1 cellular context compared by ENCODE assay signal in the genomic region with DNA sequence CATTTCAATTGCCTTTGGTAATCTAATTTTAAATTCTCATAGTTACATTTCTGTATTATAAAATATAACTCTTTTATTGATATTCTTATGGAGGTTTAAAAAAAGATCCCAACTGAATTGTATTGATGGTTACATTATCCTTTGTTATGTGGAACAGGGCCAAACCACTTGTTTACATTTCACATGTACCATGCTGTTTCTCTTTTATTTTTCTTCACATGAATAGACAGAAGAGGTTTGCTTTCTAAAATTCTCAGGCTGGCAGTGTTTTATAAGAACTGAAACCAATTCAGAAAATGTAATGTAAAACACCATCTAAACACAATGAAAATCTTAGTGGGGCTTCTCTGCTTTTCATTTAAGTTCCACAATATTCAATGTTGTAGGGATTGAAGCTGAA.
TF ChIP-seq lines count a peak whose summit lies in the region.

No MANE protein-coding gene starts in this region.

TF ChIP-seq in GM23338, 12 proteins besides CTCF, POLR2A, EP300 and RAD21 (continued from another document):
- TF ChIP-seq, protein P1, sequence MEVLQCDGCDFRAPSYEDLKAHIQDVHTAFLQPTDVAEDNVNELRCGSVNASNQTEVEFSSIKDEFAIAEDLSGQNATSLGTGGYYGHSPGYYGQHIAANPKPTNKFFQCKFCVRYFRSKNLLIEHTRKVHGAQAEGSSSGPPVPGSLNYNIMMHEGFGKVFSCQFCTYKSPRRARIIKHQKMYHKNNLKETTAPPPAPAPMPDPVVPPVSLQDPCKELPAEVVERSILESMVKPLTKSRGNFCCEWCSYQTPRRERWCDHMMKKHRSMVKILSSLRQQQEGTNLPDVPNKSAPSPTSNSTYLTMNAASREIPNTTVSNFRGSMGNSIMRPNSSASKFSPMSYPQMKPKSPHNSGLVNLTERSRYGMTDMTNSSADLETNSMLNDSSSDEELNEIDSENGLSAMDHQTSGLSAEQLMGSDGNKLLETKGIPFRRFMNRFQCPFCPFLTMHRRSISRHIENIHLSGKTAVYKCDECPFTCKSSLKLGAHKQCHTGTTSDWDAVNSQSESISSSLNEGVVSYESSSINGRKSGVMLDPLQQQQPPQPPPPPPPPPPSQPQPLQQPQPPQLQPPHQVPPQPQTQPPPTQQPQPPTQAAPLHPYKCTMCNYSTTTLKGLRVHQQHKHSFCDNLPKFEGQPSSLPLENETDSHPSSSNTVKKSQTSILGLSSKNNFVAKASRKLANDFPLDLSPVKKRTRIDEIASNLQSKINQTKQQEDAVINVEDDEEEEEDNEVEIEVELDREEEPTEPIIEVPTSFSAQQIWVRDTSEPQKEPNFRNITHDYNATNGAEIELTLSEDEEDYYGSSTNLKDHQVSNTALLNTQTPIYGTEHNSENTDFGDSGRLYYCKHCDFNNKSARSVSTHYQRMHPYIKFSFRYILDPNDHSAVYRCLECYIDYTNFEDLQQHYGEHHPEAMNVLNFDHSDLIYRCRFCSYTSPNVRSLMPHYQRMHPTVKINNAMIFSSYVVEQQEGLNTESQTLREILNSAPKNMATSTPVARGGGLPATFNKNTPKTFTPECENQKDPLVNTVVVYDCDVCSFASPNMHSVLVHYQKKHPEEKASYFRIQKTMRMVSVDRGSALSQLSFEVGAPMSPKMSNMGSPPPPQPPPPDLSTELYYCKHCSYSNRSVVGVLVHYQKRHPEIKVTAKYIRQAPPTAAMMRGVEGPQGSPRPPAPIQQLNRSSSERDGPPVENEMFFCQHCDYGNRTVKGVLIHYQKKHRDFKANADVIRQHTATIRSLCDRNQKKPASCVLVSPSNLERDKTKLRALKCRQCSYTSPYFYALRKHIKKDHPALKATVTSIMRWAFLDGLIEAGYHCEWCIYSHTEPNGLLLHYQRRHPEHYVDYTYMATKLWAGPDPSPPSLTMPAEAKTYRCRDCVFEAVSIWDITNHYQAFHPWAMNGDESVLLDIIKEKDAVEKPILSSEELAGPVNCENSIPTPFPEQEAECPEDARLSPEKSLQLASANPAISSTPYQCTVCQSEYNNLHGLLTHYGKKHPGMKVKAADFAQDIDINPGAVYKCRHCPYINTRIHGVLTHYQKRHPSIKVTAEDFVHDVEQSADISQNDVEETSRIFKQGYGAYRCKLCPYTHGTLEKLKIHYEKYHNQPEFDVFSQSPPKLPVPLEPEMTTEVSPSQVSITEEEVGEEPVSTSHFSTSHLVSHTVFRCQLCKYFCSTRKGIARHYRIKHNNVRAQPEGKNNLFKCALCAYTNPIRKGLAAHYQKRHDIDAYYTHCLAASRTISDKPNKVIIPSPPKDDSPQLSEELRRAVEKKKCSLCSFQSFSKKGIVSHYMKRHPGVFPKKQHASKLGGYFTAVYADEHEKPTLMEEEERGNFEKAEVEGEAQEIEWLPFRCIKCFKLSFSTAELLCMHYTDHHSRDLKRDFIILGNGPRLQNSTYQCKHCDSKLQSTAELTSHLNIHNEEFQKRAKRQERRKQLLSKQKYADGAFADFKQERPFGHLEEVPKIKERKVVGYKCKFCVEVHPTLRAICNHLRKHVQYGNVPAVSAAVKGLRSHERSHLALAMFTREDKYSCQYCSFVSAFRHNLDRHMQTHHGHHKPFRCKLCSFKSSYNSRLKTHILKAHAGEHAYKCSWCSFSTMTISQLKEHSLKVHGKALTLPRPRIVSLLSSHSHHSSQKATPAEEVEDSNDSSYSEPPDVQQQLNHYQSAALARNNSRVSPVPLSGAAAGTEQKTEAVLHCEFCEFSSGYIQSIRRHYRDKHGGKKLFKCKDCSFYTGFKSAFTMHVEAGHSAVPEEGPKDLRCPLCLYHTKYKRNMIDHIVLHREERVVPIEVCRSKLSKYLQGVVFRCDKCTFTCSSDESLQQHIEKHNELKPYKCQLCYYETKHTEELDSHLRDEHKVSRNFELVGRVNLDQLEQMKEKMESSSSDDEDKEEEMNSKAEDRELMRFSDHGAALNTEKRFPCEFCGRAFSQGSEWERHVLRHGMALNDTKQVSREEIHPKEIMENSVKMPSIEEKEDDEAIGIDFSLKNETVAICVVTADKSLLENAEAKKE (CRISPR knock-in tag; IDR thresholded peaks at IDR 0.05): no peak
- TF ChIP-seq, protein P2, sequence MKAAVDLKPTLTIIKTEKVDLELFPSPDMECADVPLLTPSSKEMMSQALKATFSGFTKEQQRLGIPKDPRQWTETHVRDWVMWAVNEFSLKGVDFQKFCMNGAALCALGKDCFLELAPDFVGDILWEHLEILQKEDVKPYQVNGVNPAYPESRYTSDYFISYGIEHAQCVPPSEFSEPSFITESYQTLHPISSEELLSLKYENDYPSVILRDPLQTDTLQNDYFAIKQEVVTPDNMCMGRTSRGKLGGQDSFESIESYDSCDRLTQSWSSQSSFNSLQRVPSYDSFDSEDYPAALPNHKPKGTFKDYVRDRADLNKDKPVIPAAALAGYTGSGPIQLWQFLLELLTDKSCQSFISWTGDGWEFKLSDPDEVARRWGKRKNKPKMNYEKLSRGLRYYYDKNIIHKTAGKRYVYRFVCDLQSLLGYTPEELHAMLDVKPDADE (IDR thresholded peaks at IDR 0.05): no peak
- TF ChIP-seq POLR2AphosphoS5 (IDR thresholded peaks at IDR 0.05; ENCODE audit: low read depth) (no peak), NANOG (IDR thresholded peaks at IDR 0.05; ENCODE audit: borderline replicate concordance) (no peak), STAT1 (IDR thresholded peaks at IDR 0.05; ENCODE audit: unreplicated experiment) (no peak), CREB1 (CRISPR knock-in tag; IDR thresholded peaks at IDR 0.05; ENCODE audit: low read depth) (no peak), EZH2 (IDR thresholded peaks at IDR 0.05; ENCODE audit: low read depth, unreplicated experiment) (no peak)
- TF ChIP-seq, protein P3, sequence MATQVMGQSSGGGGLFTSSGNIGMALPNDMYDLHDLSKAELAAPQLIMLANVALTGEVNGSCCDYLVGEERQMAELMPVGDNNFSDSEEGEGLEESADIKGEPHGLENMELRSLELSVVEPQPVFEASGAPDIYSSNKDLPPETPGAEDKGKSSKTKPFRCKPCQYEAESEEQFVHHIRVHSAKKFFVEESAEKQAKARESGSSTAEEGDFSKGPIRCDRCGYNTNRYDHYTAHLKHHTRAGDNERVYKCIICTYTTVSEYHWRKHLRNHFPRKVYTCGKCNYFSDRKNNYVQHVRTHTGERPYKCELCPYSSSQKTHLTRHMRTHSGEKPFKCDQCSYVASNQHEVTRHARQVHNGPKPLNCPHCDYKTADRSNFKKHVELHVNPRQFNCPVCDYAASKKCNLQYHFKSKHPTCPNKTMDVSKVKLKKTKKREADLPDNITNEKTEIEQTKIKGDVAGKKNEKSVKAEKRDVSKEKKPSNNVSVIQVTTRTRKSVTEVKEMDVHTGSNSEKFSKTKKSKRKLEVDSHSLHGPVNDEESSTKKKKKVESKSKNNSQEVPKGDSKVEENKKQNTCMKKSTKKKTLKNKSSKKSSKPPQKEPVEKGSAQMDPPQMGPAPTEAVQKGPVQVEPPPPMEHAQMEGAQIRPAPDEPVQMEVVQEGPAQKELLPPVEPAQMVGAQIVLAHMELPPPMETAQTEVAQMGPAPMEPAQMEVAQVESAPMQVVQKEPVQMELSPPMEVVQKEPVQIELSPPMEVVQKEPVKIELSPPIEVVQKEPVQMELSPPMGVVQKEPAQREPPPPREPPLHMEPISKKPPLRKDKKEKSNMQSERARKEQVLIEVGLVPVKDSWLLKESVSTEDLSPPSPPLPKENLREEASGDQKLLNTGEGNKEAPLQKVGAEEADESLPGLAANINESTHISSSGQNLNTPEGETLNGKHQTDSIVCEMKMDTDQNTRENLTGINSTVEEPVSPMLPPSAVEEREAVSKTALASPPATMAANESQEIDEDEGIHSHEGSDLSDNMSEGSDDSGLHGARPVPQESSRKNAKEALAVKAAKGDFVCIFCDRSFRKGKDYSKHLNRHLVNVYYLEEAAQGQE (IDR thresholded peaks at IDR 0.05; ENCODE audit: unreplicated experiment): no peak
